ENCODE assay signal across 12 cellular contexts in the genomic region with DNA sequence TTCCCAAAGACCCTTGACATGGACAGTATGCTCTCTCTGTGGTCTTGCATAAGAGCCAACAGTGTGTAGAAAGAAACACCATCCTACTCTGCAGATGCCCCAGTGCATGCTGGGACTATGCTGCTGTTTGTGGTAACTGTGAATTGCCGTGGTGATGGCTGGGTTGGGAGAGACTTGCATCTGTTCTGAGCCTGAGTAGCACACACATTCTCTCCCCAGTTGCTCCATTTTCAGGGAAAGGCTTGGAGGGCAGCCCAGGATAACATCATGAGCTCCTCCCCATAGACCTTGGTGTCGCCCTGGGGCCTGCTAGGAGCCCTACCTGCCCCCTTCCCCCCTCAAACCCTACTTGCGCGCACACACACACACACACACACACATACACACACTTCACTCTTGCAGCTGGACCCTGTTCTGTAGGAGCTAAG.
DNase-seq lines count a peak whose midpoint lies in the region; ATAC-seq and TF ChIP-seq lines count a peak whose summit lies in the region.
"Had no signal": no experiment of that assay in that cellular context is flagged by ENCODE, and none has a peak within 500 bp of the region (broad histone marks: within the 10 kb centered on the region; RNA-seq: fewer than 3 reads in every experiment).

No MANE protein-coding gene starts in this region.

- no peaks in the 10 kb centered on the region for H3K36me3 ChIP-seq in vagina

- peaks cover 54% of the 10 kb centered on the region for H3K4me1 ChIP-seq in vagina

- ATAC-seq in GM18861 (IDR thresholded peaks at IDR 0.05; ENCODE audit: unreplicated experiment), result no peak
- ATAC-seq: activated CD8-positive, alpha-beta T cell treated with anti-CD3 and anti-CD28 coated beads for 36 hours; naive thymus-derived CD8-positive, alpha-beta T cell; Panc1 had no signal

- TF ChIP-seq CTCF in dorsolateral prefrontal cortex (IDR thresholded peaks at IDR 0.05 in 54 of 56, conservative IDR thresholded peaks at IDR 0.05 in 2 of 56; ENCODE audit: low read depth in 1 of 56, partially characterized antibody in 56 of 56) (peak in 5 of 56 donors; percentile 10 to 31 (median 11)), vagina (IDR thresholded peaks at IDR 0.05) (no peak)

- DNase-seq in NCI-H2171 treated with DMSO at 0.1 percent for 48 hours (lab: John Stamatoyannopoulos, UW) (peak; percentile 47), NCI-H2171 (lab: John Stamatoyannopoulos, UW) (no peak), NCI-H526 treated with DMSO at 0.1 percent for 48 hours (lab: John Stamatoyannopoulos, UW) (peak; percentile 5), dorsolateral prefrontal cortex (peak in 7 of 10 donors; percentile 55 to 88 (median 78)), skeletal muscle cell (ENCODE audit: low read depth) (peak; percentile 81), vagina (ENCODE audit: extremely low spot score in 2 of 2) (no peak)
- DNase-seq in activated CD4-positive, CD25-positive, alpha-beta regulatory T cell (lab: John Stamatoyannopoulos, UW), result no peak
- DNase-seq: activated CD8-positive, alpha-beta T cell treated with anti-CD3 and anti-CD28 coated beads for 36 hours; BE2C; naive thymus-derived CD8-positive, alpha-beta T cell had no signal

- H3K27me3 ChIP-seq in dorsolateral prefrontal cortex, result no peaks in the 10 kb centered on the region
- no peaks in the 10 kb centered on the region for H3K27me3 ChIP-seq in vagina
- H3K27me3 ChIP-seq: BE2C had no signal

- H3K4me3 ChIP-seq in dorsolateral prefrontal cortex (no peak overlapping the region), skeletal muscle cell (ENCODE audit: low read depth, low read length) (no peak overlapping the region), vagina (no peak overlapping the region)

- no peaks in the 10 kb centered on the region for H3K9me3 ChIP-seq in vagina
- H3K9me3 ChIP-seq: BE2C had no signal

- peak overlapping the region in 58 of 59 donors; percentile 31 to 100 (median 96) for H3K27ac ChIP-seq in dorsolateral prefrontal cortex
- no peak overlapping the region for H3K27ac ChIP-seq in vagina

- intact Hi-C loops in dorsolateral prefrontal cortex (cut with DNase I) (loop anchor here in 1 of 2 donors (5.0 kb wide), 1 partner anchor 226 kb away; no protein-coding TSS in a partner anchor), vagina (cut with DNase I) (loop anchor here (2.0 kb wide), 1 partner anchor 85 kb away; no protein-coding TSS in a partner anchor)

- no peak for TF ChIP-seq POLR2A in vagina (IDR thresholded peaks at IDR 0.05)

Comparison
In these comparisons a context has a peak if more than half of its experiments do, and no peak if none do; other contexts are left out.
1. DNase-seq: peak in NCI-H2171 treated with DMSO at 0.1 percent for 48 hours (single experiment), NCI-H526 treated with DMSO at 0.1 percent for 48 hours (single experiment), dorsolateral prefrontal cortex (7 of 10) and skeletal muscle cell (single experiment); none in NCI-H2171 (single experiment), activated CD4-positive, CD25-positive, alpha-beta regulatory T cell (0 of 4) and vagina (0 of 2).